ENCODE assay signal across 19 cellular contexts in the genomic region with DNA sequence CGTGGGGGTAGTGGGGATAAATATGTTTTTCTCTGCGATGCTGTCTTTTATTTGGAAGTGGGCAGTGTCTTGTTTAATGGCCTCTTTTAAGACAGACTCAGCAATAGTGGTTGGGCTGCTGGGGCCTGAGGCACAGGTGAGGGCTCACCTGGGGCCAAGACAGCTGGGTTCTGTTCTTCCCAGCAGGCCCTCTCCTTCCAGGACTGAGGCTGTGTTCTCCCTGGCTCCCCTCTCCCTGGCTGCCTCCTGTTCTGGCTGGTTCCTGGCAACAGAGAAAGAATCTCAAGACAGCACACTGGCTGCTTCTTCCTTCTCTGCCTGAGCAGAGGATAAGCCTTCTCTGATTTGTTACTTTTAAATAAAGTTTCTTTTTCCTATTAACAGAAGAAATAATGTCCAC. TPM values are rescaled to one million over a fixed set of nuclear protein-coding genes. Genes with fewer than 3 reads are reported as not detected.
"Had no signal": no experiment of that assay in that cellular context is flagged by ENCODE, and none has a peak within 500 bp of the region (broad histone marks: within the 10 kb centered on the region; RNA-seq: fewer than 3 reads in every experiment).

No MANE protein-coding gene starts in this region.

- ATAC-seq: activated CD8-positive, alpha-beta T cell treated with anti-CD3 and anti-CD28 coated beads for 36 hours; activated T-cell treated with anti-CD3 and anti-CD28 coated beads, Interleukin-2, amount 50 U/mL, for 72 hours; heart left ventricle; left lung; pancreas had no signal

- H3K27ac ChIP-seq: colonic mucosa, heart left ventricle, left lung, pancreas, uterus had no signal

- H3K4me3 ChIP-seq: colonic mucosa, heart left ventricle, left lung, pancreas, skin epidermis, uterus had no signal

- DNase-seq: activated CD4-positive, alpha-beta T cell treated with anti-CD3 and anti-CD28 coated beads for 4 hours; activated CD8-positive, alpha-beta memory T cell treated with anti-CD3 and anti-CD28 coated beads, Interleukin-2, amount 50 U/mL, for 4 hours; activated CD8-positive, alpha-beta T cell treated with anti-CD3 and anti-CD28 coated beads for 36 hours; activated gamma-delta T cell treated with Interleukin-2 at 50 U/mL for 16 hours; activated naive CD8-positive, alpha-beta T cell treated with anti-CD3 and anti-CD28 coated beads, Interleukin-2, amount 10 ng/mL, durations not matched to agents 7 days and 5 days; activated T-cell treated with anti-CD3 and anti-CD28 coated beads, Interleukin-2, amount 50 U/mL, for 72 hours; anterior cingulate cortex; colonic mucosa; heart left ventricle; left lung; mesenchymal stem cell; pancreas; T1000; uterus had no signal

- H3K4me1 ChIP-seq: colonic mucosa, heart left ventricle, left lung, pancreas, uterus had no signal

- H3K27me3 ChIP-seq: colonic mucosa, pancreas, uterus had no signal

- FAIRE-seq: bronchial epithelial cell, frontal cortex, keratinocyte, pancreas had no signal

- H3K9me3 ChIP-seq: colonic mucosa, heart left ventricle, left lung, pancreas, uterus had no signal

- H3K36me3 ChIP-seq: colonic mucosa, heart left ventricle, left lung, pancreas, uterus had no signal

RNA-seq across cellular contexts. Expression of gene GRHL3, which starts 7.4 kb away (rescaled TPM):
- total RNA-seq: activated CD8-positive, alpha-beta T cell treated with anti-CD3 and anti-CD28 coated beads for 36 hours; activated naive CD8-positive, alpha-beta T cell treated with anti-CD3 and anti-CD28 coated beads, Interleukin-2, amount 10 ng/mL, durations not matched to agents 7 days and 5 days; frontal cortex had no signal
- polyA plus RNA-seq: neural cell had no signal
